ENCODE assay signal across 15 cellular contexts in the genomic region with DNA sequence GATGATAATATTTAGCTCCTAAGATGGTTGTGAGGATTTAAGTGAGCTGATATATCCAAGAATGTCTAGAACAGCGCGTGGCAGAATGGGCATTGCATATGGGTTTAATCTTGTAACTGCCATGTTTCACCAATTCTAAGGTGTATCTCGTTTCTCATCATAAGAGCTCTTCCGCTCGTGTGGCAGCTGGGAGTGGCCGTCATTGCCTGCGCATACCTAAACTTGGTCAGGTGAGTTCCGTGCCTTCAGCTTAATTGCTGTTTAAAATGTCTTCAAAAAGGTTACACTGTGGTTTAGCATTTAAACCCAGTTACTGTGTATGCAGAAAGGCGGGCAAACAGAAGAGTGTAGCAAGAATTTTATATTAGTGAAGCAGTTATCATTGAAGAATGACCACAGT. TPM values are rescaled to one million over a fixed set of nuclear protein-coding genes. Genes with fewer than 3 reads are reported as not detected.
DNase-seq lines count a peak whose midpoint lies in the region; ATAC-seq, FAIRE-seq and TF ChIP-seq lines count a peak whose summit lies in the region.
"Had no signal": no experiment of that assay in that cellular context is flagged by ENCODE, and none has a peak within 500 bp of the region (broad histone marks: within the 10 kb centered on the region; RNA-seq: fewer than 3 reads in every experiment).

No MANE protein-coding gene starts in this region.

- 89 to 94% (median 93%) methylated on average over 9 of the region's 9 CpGs for whole genome bisulfite sequencing in psoas muscle, 3 donors

- no peak for DNase-seq in stimulated activated naive CD8-positive, alpha-beta T cell treated with anti-CD3 and anti-CD28 coated beads, Interleukin-15, Interleukin-2, amounts not matched to agents 100 U/mL and 50 U/mL, for 24 hours
- DNase-seq in activated CD4-positive, CD25-positive, alpha-beta regulatory T cell treated with anti-CD3 and anti-CD28 coated beads, Interleukin-2, amount 50 U/mL, for 72 hours: peak; percentile 51
- DNase-seq in memory B cell (ENCODE audit: low spot score in 2 of 2): no peak
- no peak for DNase-seq in frontal cortex (ENCODE audit: low spot score in 2 of 2)
- no peak for DNase-seq in psoas muscle
- DNase-seq in stimulated activated CD4-positive, alpha-beta T cell treated with anti-CD3 and anti-CD28 coated beads, Interleukin-2, amount 100 ng/mL, for 48 hours: no peak

- peak overlapping the region; percentile 95 for H3K27ac Mint-ChIP-seq in stimulated activated naive CD8-positive, alpha-beta T cell treated with anti-CD3 and anti-CD28 coated beads, Interleukin-15, Interleukin-2, amounts not matched to agents 100 ng/mL and 50 ng/mL, for 24 hours
- H3K27ac Mint-ChIP-seq in memory B cell: no peak overlapping the region

- H3K4me3 Mint-ChIP-seq in stimulated activated naive CD8-positive, alpha-beta T cell treated with anti-CD3 and anti-CD28 coated beads, Interleukin-15, Interleukin-2, amounts not matched to agents 100 ng/mL and 50 ng/mL, for 24 hours: no peak overlapping the region
- H3K4me3 Mint-ChIP-seq in memory B cell: peak overlapping the region; percentile 89

- H3K36me3 Mint-ChIP-seq in stimulated activated naive CD8-positive, alpha-beta T cell treated with anti-CD3 and anti-CD28 coated beads, Interleukin-15, Interleukin-2, amounts not matched to agents 100 ng/mL and 50 ng/mL, for 24 hours (ENCODE audit: low read depth): no peaks in the 10 kb centered on the region
- H3K36me3 Mint-ChIP-seq in memory B cell: no peaks in the 10 kb centered on the region
- H3K36me3 Mint-ChIP-seq: activated naive CD8-positive, alpha-beta T cell treated with anti-CD3 and anti-CD28 coated beads, Interleukin-2, amount 10 ng/mL, durations not matched to agents 7 days and 5 days had no signal

- no peaks in the 10 kb centered on the region for H3K27me3 ChIP-seq in psoas muscle (ENCODE audit: insufficient read depth in 3 of 3, low read length in 2 of 3)
- H3K27me3 ChIP-seq: sigmoid colon, uterus had no signal

- no peak overlapping the region for H3K27ac ChIP-seq in psoas muscle
- H3K27ac ChIP-seq: C4-2B had no signal

- H3K36me3 ChIP-seq in psoas muscle (ENCODE audit: insufficient read depth in 1 of 2, low read depth in 1 of 2): no peaks in the 10 kb centered on the region
- H3K36me3 ChIP-seq: heart right ventricle, sigmoid colon, uterus had no signal

- no peak for ATAC-seq in stimulated activated naive CD8-positive, alpha-beta T cell treated with anti-CD3 and anti-CD28 coated beads, Interleukin-15, Interleukin-2, amounts not matched to agents 100 U/mL and 50 U/mL, for 24 hours
- ATAC-seq in memory B cell (ENCODE audit: low read depth): no peak
- no peak for ATAC-seq in psoas muscle
- no peak for ATAC-seq in HG02973 (IDR thresholded peaks at IDR 0.05; ENCODE audit: unreplicated experiment)

- no peaks in the 10 kb centered on the region for H3K9me3 Mint-ChIP-seq in stimulated activated naive CD8-positive, alpha-beta T cell treated with anti-CD3 and anti-CD28 coated beads, Interleukin-15, Interleukin-2, amounts not matched to agents 100 ng/mL and 50 ng/mL, for 24 hours
- H3K9me3 Mint-ChIP-seq in memory B cell: no peaks in the 10 kb centered on the region
- H3K9me3 Mint-ChIP-seq: activated naive CD8-positive, alpha-beta T cell treated with anti-CD3 and anti-CD28 coated beads, Interleukin-2, amount 10 ng/mL, durations not matched to agents 7 days and 5 days had no signal

- peaks cover 27% of the 10 kb centered on the region for H3K4me1 Mint-ChIP-seq in stimulated activated naive CD8-positive, alpha-beta T cell treated with anti-CD3 and anti-CD28 coated beads, Interleukin-15, Interleukin-2, amounts not matched to agents 100 ng/mL and 50 ng/mL, for 24 hours (ENCODE audit: low read depth)
- H3K4me1 Mint-ChIP-seq in memory B cell: peaks cover 16% of the 10 kb centered on the region

- H3K27me3 Mint-ChIP-seq in stimulated activated naive CD8-positive, alpha-beta T cell treated with anti-CD3 and anti-CD28 coated beads, Interleukin-15, Interleukin-2, amounts not matched to agents 100 ng/mL and 50 ng/mL, for 24 hours: no peaks in the 10 kb centered on the region
- H3K27me3 Mint-ChIP-seq in memory B cell: peaks cover 10% of the 10 kb centered on the region

- FAIRE-seq in frontal cortex (lab: Jason Lieb, UNC): no peak

- no peaks in the 10 kb centered on the region for H3K4me1 ChIP-seq in psoas muscle
- H3K4me1 ChIP-seq: uterus had no signal

- no peaks in the 10 kb centered on the region for H3K9me3 ChIP-seq in psoas muscle
- H3K9me3 ChIP-seq: heart right ventricle, sigmoid colon, uterus had no signal

- intact Hi-C loops in psoas muscle (cut with DNase I): loop anchor here in 1 of 2 donors (5.0 kb wide), 1 partner anchor 79 kb away; no protein-coding TSS in a partner anchor

- no peak for TF ChIP-seq CTCF in psoas muscle (IDR thresholded peaks at IDR 0.05)

- H3K4me3 ChIP-seq in psoas muscle: no peak overlapping the region

RNA-seq across cellular contexts. Expression of gene AQP2, which starts 4.5 kb away (rescaled TPM):
- total RNA-seq in frontal cortex (not detected), psoas muscle (not detected)
- not detected for polyA plus RNA-seq in psoas muscle
- total RNA-seq: activated naive CD8-positive, alpha-beta T cell treated with anti-CD3 and anti-CD28 coated beads, Interleukin-2, amount 10 ng/mL, durations not matched to agents 7 days and 5 days; H7; heart right ventricle; RPMI7951; sigmoid colon; uterus had no signal
- polyA plus RNA-seq: sigmoid colon had no signal

RNA-seq across cellular contexts. Expression of gene AQP5, which starts 15.6 kb away (rescaled TPM):
- total RNA-seq in frontal cortex: 1.2 TPM
- total RNA-seq in psoas muscle: not detected
- under 1 TPM in 1 of 3 donors, not detected in 2; 0.05 TPM for polyA plus RNA-seq in psoas muscle
- total RNA-seq: activated naive CD8-positive, alpha-beta T cell treated with anti-CD3 and anti-CD28 coated beads, Interleukin-2, amount 10 ng/mL, durations not matched to agents 7 days and 5 days; RPMI7951; sigmoid colon had no signal

RNA-seq across cellular contexts. Expression of gene AQP6, which starts 26.7 kb away (rescaled TPM):
- total RNA-seq in frontal cortex (not detected), psoas muscle (not detected)
- under 1 TPM in 1 of 3 donors, not detected in 2; 0.04 TPM for polyA plus RNA-seq in psoas muscle
- total RNA-seq: activated naive CD8-positive, alpha-beta T cell treated with anti-CD3 and anti-CD28 coated beads, Interleukin-2, amount 10 ng/mL, durations not matched to agents 7 days and 5 days; H7; heart right ventricle; RPMI7951 had no signal

RNA-seq across cellular contexts. Expression of gene FAIM2, which starts 42.4 kb away (rescaled TPM):
- total RNA-seq in frontal cortex (17.9 TPM), psoas muscle (1 to 10 TPM in 1 of 4 donors, under 1 TPM in 2, not detected in 1; 0.22 to 1.1 (median 0.58) TPM)
- under 1 TPM in 2 of 3 donors, not detected in 1; 0.57 to 0.70 TPM for polyA plus RNA-seq in psoas muscle
- total RNA-seq: H7 had no signal
